33 cellular contexts compared by ENCODE assay signal in genomic region chr4:23429497-23429896, GRCh38.
"Had no signal": no experiment of that assay in that cellular context is flagged by ENCODE, and none has a peak within 500 bp of the region (broad histone marks: within the 10 kb centered on the region; RNA-seq: fewer than 3 reads in every experiment).

No MANE protein-coding gene starts in this region.

- DNase-seq: activated effector memory CD4-positive, alpha-beta T cell treated with anti-CD3 and anti-CD28 coated beads, Interleukin-2, amount 50 U/mL, for 16 hours; activated effector memory CD4-positive, alpha-beta T cell treated with Interleukin-2 at 50 U/mL for 16 hours; activated gamma-delta T cell; activated gamma-delta T cell treated with Interleukin-2 at 50 U/mL for 16 hours; activated naive CD4-positive, alpha-beta T cell; activated naive CD4-positive, alpha-beta T cell treated with anti-CD3 and anti-CD28 coated beads for 36 hours; activated naive CD4-positive, alpha-beta T cell treated with anti-CD3 and anti-CD28 coated beads, Interleukin-2, amount 10 ng/mL, durations not matched to agents 7 days and 5 days; activated naive CD4-positive, alpha-beta T cell treated with anti-CD3 and anti-CD28 coated beads, Interleukin-2, amount 50 U/mL, for 16 hours; activated naive CD4-positive, alpha-beta T cell treated with Interleukin-2 at 50 U/mL for 16 hours; activated naive CD8-positive, alpha-beta T cell treated with anti-CD3 and anti-CD28 coated beads for 36 hours; activated naive CD8-positive, alpha-beta T cell treated with anti-CD3 and anti-CD28 coated beads, Interleukin-2, amount 10 ng/mL, durations not matched to agents 7 days and 5 days; activated naive CD8-positive, alpha-beta T cell treated with anti-CD3 and anti-CD28 coated beads, Interleukin-2, amount 50 U/mL, for 24 hours; activated T-cell treated with anti-CD3 and anti-CD28 coated beads, Interleukin-2, amount 50 U/mL, for 24 hours; activated T-cell treated with anti-CD3 and anti-CD28 coated beads, Interleukin-2, amount 50 U/mL, for 4 hours; activated T-cell treated with anti-CD3 and anti-CD28 coated beads, Interleukin-2, amount 50 U/mL, for 48 hours; activated T-cell treated with anti-CD3 and anti-CD28 coated beads, Interleukin-2, amount 50 U/mL, for 72 hours; adrenal gland; amniotic stem cell; amygdala; anterior cingulate cortex; aorta; body of pancreas; brain microvascular endothelial cell; caudate nucleus; central memory CD4-positive, alpha-beta T cell; cerebellar nuclear complex had no signal

- H3K4me1 ChIP-seq: adrenal gland, ascending aorta, body of pancreas, breast epithelium had no signal

- H3K9me3 ChIP-seq: adrenal gland, ascending aorta, body of pancreas, breast epithelium had no signal

- H3K27me3 ChIP-seq: adrenal gland, ascending aorta, body of pancreas, brain microvascular endothelial cell, breast epithelium, cardiac muscle cell had no signal

- FAIRE-seq: astrocyte, bronchial epithelial cell had no signal

- H3K27ac ChIP-seq: adrenal gland, ascending aorta, body of pancreas, brain microvascular endothelial cell, breast epithelium, cardiac muscle cell had no signal

- ATAC-seq: activated naive CD4-positive, alpha-beta T cell treated with anti-CD3 and anti-CD28 coated beads, Interleukin-2, amount 50 U/mL, for 72 hours; activated naive CD8-positive, alpha-beta T cell treated with anti-CD3 and anti-CD28 coated beads, Interleukin-2, amount 50 U/mL, for 24 hours; activated T-cell treated with anti-CD3 and anti-CD28 coated beads, Interleukin-2, amount 50 U/mL, for 4 hours; activated T-cell treated with anti-CD3 and anti-CD28 coated beads, Interleukin-2, amount 50 U/mL, for 72 hours; activated T-helper 17 cell treated with anti-CD3 and anti-CD28 coated beads, Interleukin-2, amount 50 U/mL, for 72 hours; body of pancreas had no signal

- H3K4me3 ChIP-seq: adrenal gland, ascending aorta, body of pancreas, breast epithelium, cardiac muscle cell had no signal

- H3K36me3 ChIP-seq: adrenal gland, ascending aorta, brain microvascular endothelial cell, breast epithelium, cardiac muscle cell had no signal
